Comparison of ENCODE assay signal across 1 cellular context in the genomic region with DNA sequence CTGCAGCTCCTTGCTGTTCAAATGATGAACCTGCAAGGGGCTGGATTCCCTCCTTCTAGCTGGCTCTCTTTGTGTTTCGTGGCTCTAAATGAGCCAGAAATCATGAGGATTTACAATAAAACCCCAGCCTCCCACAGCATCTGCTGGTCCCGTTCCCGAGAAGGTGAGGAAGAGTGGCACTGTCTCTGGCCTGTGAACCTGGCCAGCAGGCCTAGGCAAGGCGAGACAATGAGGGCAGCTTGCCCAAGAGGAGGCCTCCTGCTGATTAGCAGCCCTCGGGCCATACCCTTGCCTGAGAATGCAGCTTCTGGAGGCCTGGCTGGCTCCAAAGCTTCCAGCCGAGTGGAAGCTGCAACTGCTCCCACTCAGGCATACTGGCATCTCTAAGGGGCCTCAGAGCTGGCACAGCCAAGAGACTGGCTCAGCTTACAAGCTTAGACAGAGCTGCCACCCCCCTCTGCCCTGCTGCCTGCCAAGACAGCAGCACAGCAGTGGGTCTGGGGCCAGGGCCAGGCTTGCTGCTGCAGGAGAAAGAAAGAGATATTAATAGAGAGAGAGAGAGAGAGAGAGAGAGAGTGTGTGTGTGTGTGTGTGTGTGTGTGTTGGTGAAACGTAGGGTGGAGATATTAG.
TF ChIP-seq lines count a peak whose summit lies in the region.

No MANE protein-coding gene starts in this region.

TF ChIP-seq in IMR-90, 13 proteins besides CTCF, POLR2A, EP300 and RAD21 (continued from another document):
- TF ChIP-seq RCOR1 (IDR thresholded peaks at IDR 0.05; ENCODE audit: insufficient replicate concordance, low read length), result no peak
- no peak for TF ChIP-seq FOS (IDR thresholded peaks at IDR 0.05; ENCODE audit: low read depth, low read length)
